14 cellular contexts compared by ENCODE assay signal in the genomic region with DNA sequence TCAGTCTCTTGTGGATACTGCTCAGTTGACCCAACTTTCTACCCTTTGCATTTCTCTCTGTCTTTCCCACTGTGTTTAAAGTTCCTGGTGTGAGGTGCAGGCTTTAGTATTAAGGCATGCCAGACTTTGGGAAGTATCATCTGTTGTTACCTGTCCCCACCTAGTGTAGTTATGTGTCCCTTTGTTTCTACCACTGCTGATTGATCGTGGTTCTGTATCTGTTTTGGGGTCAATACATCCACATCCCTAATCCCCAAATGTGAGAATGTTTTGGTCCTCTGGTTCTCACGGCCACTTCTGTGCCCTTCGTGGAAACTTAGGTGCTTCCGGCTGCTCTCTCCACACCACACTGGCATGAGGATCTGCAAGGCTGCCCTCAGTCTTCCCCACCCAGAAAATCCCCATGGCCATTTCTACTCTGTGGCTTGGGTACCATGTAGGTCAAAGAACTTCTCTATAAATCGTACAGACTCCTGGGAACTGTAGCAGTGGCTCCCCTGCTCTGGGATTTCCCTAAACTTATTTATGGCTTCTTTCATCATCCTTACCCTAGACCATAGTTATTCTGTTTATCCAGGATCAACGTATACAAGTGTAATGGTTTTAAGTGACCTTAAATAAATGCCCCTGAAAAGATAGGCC.
DNase-seq lines count a peak whose midpoint lies in the region; ATAC-seq lines count a peak whose summit lies in the region.
"Had no signal": no experiment of that assay in that cellular context is flagged by ENCODE, and none has a peak within 500 bp of the region (broad histone marks: within the 10 kb centered on the region; RNA-seq: fewer than 3 reads in every experiment).

No MANE protein-coding gene starts in this region.

- peaks cover 0 to 23% (median 12%) of the 10 kb centered on the region in 11 experiments; a peak in 14 of 22 replicates for H3K9me3 ChIP-seq in BLaER1 treated with 17β-estradiol and CSF1 and Interleukin-3, amounts not matched to agents 10 nM and 100 nM (replicated peaks in 1 of 11)
- H3K9me3 ChIP-seq: Peyer's patch, sigmoid colon had no signal

- DNase-seq in activated naive CD8-positive, alpha-beta T cell treated with anti-CD3 and anti-CD28 coated beads, Interleukin-2, amount 10 ng/mL, durations not matched to agents 7 days and 5 days = no peak
- DNase-seq in Right ventricle myocardium superior (no peak), NCI-H1105 (lab: John Stamatoyannopoulos, UW) (no peak), NCI-H510A (lab: John Stamatoyannopoulos, UW) (no peak)
- no peak for DNase-seq in activated CD4-positive, alpha-beta T cell treated with anti-CD3 and anti-CD28 coated beads for 4 hours
- DNase-seq: activated CD4-positive, CD25-positive, alpha-beta regulatory T cell; NCI-H2029; nucleus accumbens; sigmoid colon had no signal

- H3K4me3 ChIP-seq in BLaER1 treated with 17β-estradiol and CSF1 and Interleukin-3, amounts not matched to agents 10 nM and 100 nM = no peak overlapping the region
- H3K4me3 ChIP-seq: Peyer's patch, sigmoid colon had no signal

- no peaks in the 10 kb centered on the region for H4K20me1 ChIP-seq in BLaER1 treated with 17β-estradiol and CSF1 and Interleukin-3, amounts not matched to agents 10 nM and 100 nM

- POLR2A ChIA-PET in activated naive CD8-positive, alpha-beta T cell treated with anti-CD3 and anti-CD28 coated beads, Interleukin-2, amount 10 ng/mL, durations not matched to agents 7 days and 5 days (lab: Charles Lee) = no interaction called here

- H3K27me3 Mint-ChIP-seq in activated naive CD8-positive, alpha-beta T cell treated with anti-CD3 and anti-CD28 coated beads, Interleukin-2, amount 10 ng/mL, durations not matched to agents 7 days and 5 days = peaks cover 3% of the 10 kb centered on the region
- H3K27me3 Mint-ChIP-seq: central memory CD8-positive, alpha-beta T cell had no signal

- intact Hi-C loops in Right ventricle myocardium superior (cut with DNase I) = no loop called here

- H3K4me1 ChIP-seq in BLaER1 treated with 17β-estradiol and CSF1 and Interleukin-3, amounts not matched to agents 10 nM and 100 nM = peaks cover 6 to 44% (median 23%) of the 10 kb centered on the region in 10 experiments
- H3K4me1 ChIP-seq: sigmoid colon had no signal

- peaks cover 9% of the 10 kb centered on the region for H3K36me3 Mint-ChIP-seq in activated naive CD8-positive, alpha-beta T cell treated with anti-CD3 and anti-CD28 coated beads, Interleukin-2, amount 10 ng/mL, durations not matched to agents 7 days and 5 days

- peak; percentile 52 for ATAC-seq in GM18868 (IDR thresholded peaks at IDR 0.05; ENCODE audit: unreplicated experiment)
- peak; percentile 32 for ATAC-seq in HG02938 (IDR thresholded peaks at IDR 0.05; ENCODE audit: unreplicated experiment)
- no peak for ATAC-seq in activated naive CD8-positive, alpha-beta T cell treated with anti-CD3 and anti-CD28 coated beads, Interleukin-2, amount 10 ng/mL, durations not matched to agents 7 days and 5 days (ENCODE audit: low read depth)
- no peak for ATAC-seq in Right ventricle myocardium superior (ENCODE audit: poor library complexity)

- peak overlapping the region; percentile 66 for H3K4me3 Mint-ChIP-seq in activated naive CD8-positive, alpha-beta T cell treated with anti-CD3 and anti-CD28 coated beads, Interleukin-2, amount 10 ng/mL, durations not matched to agents 7 days and 5 days

- H3K9me3 Mint-ChIP-seq in activated naive CD8-positive, alpha-beta T cell treated with anti-CD3 and anti-CD28 coated beads, Interleukin-2, amount 10 ng/mL, durations not matched to agents 7 days and 5 days = peaks cover 9% of the 10 kb centered on the region
- H3K9me3 Mint-ChIP-seq: central memory CD8-positive, alpha-beta T cell had no signal

- H3K27ac ChIP-seq in BLaER1 treated with 17β-estradiol and CSF1 and Interleukin-3, amounts not matched to agents 10 nM and 100 nM = peak overlapping the region in 4 of 11 experiments; percentile 6 to 44 (median 19); a peak in 3 of 22 replicates
- H3K27ac ChIP-seq: sigmoid colon had no signal

- H3K9ac ChIP-seq in BLaER1 treated with 17β-estradiol and CSF1 and Interleukin-3, amounts not matched to agents 10 nM and 100 nM = no peak overlapping the region; a peak in 1 of 22 replicates

- peaks cover 18% of the 10 kb centered on the region for H3K4me1 Mint-ChIP-seq in activated naive CD8-positive, alpha-beta T cell treated with anti-CD3 and anti-CD28 coated beads, Interleukin-2, amount 10 ng/mL, durations not matched to agents 7 days and 5 days

- H3K27ac Mint-ChIP-seq in activated naive CD8-positive, alpha-beta T cell treated with anti-CD3 and anti-CD28 coated beads, Interleukin-2, amount 10 ng/mL, durations not matched to agents 7 days and 5 days = peak overlapping the region; percentile 53

- no peaks in the 10 kb centered on the region for H3K27me3 ChIP-seq in BLaER1 treated with 17β-estradiol and CSF1 and Interleukin-3, amounts not matched to agents 10 nM and 100 nM
- H3K27me3 ChIP-seq: Peyer's patch, sigmoid colon had no signal

- no peaks in the 10 kb centered on the region for H3K36me3 ChIP-seq in BLaER1 treated with 17β-estradiol and CSF1 and Interleukin-3, amounts not matched to agents 10 nM and 100 nM
- H3K36me3 ChIP-seq: Peyer's patch, sigmoid colon had no signal

- peak overlapping the region; percentile 18 to 88 (median 72); a peak in 20 of 22 replicates for H3K4me2 ChIP-seq in BLaER1 treated with 17β-estradiol and CSF1 and Interleukin-3, amounts not matched to agents 10 nM and 100 nM

Comparison
In these comparisons a context has a peak if more than half of its experiments do, and no peak if none do; other contexts are left out.
1. ATAC-seq: peak in GM18868 (single experiment) and HG02938 (single experiment); none in activated naive CD8-positive, alpha-beta T cell treated with anti-CD3 and anti-CD28 coated beads, Interleukin-2, amount 10 ng/mL, durations not matched to agents 7 days and 5 days (single experiment) and Right ventricle myocardium superior (single experiment).